29 cellular contexts compared by ENCODE assay signal in genomic region chr22:19042285-19043110, GRCh38.
DNase-seq lines count a peak whose midpoint lies in the region; ATAC-seq and TF ChIP-seq lines count a peak whose summit lies in the region.
"Had no signal": no experiment of that assay in that cellular context is flagged by ENCODE, and none has a peak within 500 bp of the region (broad histone marks: within the 10 kb centered on the region; RNA-seq: fewer than 3 reads in every experiment).

No MANE protein-coding gene starts in this region.

- H3K9me3 ChIP-seq in HEK293 (ENCODE audit: control insufficient read depth, insufficient read depth, low read depth, low read length) (no peaks in the 10 kb centered on the region), sigmoid colon (no peaks in the 10 kb centered on the region)
- H3K9me3 ChIP-seq: BE2C, body of pancreas, ovary, suprapubic skin had no signal

- H3K4me1 ChIP-seq in HEK293 (ENCODE audit: control insufficient read depth, insufficient read depth, low read length) (no peaks in the 10 kb centered on the region), sigmoid colon (no peaks in the 10 kb centered on the region)
- H3K4me1 ChIP-seq: BE2C, body of pancreas, suprapubic skin had no signal

- no peak for TF ChIP-seq POLR2A in sigmoid colon (IDR thresholded peaks at IDR 0.05)

- TF ChIP-seq CTCF in HEK293 (tag by site-specific recombination; IDR thresholded peaks at IDR 0.05) (no peak), endothelial cell (IDR thresholded peaks at IDR 0.05; ENCODE audit: unreplicated experiment) (no peak), sigmoid colon (IDR thresholded peaks at IDR 0.05) (no peak)

- H3K27me3 ChIP-seq in sigmoid colon, result no peaks in the 10 kb centered on the region
- H3K27me3 ChIP-seq: BE2C, body of pancreas, ovary, suprapubic skin had no signal

- H3K4me3 ChIP-seq in HEK293 (ENCODE audit: low read depth, low read length) (no peak overlapping the region), sigmoid colon (no peak overlapping the region)
- H3K4me3 ChIP-seq: body of pancreas, ovary, suprapubic skin had no signal

- no peak overlapping the region for H3K4me3 Mint-ChIP-seq in activated naive CD4-positive, alpha-beta T cell treated with anti-CD3 and anti-CD28 coated beads, Interleukin-2, amount 10 ng/mL, durations not matched to agents 7 days and 5 days
- no peak overlapping the region for H3K4me3 Mint-ChIP-seq in endothelial cell (ENCODE audit: unreplicated experiment)
- H3K4me3 Mint-ChIP-seq in stimulated activated naive CD8-positive, alpha-beta T cell treated with anti-CD3 and anti-CD28 coated beads, Interleukin-15, amount 100 ng/mL, for 72 hours, result no peak overlapping the region
- H3K4me3 Mint-ChIP-seq: activated CD4-positive, alpha-beta memory T cell treated with anti-CD3 and anti-CD28 coated beads for 36 hours; naive thymus-derived CD8-positive, alpha-beta T cell; stimulated activated naive B cell treated with anti-CD40 and anti-IgM and Interleukin-4, amounts not matched to agents 10 μg/mL and 1 μg/mL and 100 μg/mL, for 72 hours had no signal

- no peaks in the 10 kb centered on the region for H3K27me3 Mint-ChIP-seq in activated naive CD4-positive, alpha-beta T cell treated with anti-CD3 and anti-CD28 coated beads, Interleukin-2, amount 10 ng/mL, durations not matched to agents 7 days and 5 days
- peaks cover 6% of the 10 kb centered on the region for H3K27me3 Mint-ChIP-seq in endothelial cell (ENCODE audit: unreplicated experiment)
- no peaks in the 10 kb centered on the region for H3K27me3 Mint-ChIP-seq in stimulated activated naive CD8-positive, alpha-beta T cell treated with anti-CD3 and anti-CD28 coated beads, Interleukin-15, amount 100 ng/mL, for 72 hours
- H3K27me3 Mint-ChIP-seq: activated CD4-positive, alpha-beta memory T cell treated with anti-CD3 and anti-CD28 coated beads for 36 hours; naive thymus-derived CD8-positive, alpha-beta T cell; stimulated activated naive B cell treated with anti-CD40 and anti-IgM and Interleukin-4, amounts not matched to agents 10 μg/mL and 1 μg/mL and 100 μg/mL, for 72 hours had no signal

- H3K27ac ChIP-seq in HEK293 (ENCODE audit: extremely low read depth, low read depth, low read length) (no peak overlapping the region), sigmoid colon (no peak overlapping the region)
- H3K27ac ChIP-seq: body of pancreas, epithelial cell of prostate, KMS-11, ovary, suprapubic skin had no signal

- no peak for ATAC-seq in HG02973 (IDR thresholded peaks at IDR 0.05; ENCODE audit: unreplicated experiment)
- ATAC-seq in stimulated activated naive CD8-positive, alpha-beta T cell treated with anti-CD3 and anti-CD28 coated beads, Interleukin-15, amount 100 ng/mL, for 72 hours, result no peak
- ATAC-seq: body of pancreas; left ventricle myocardium superior; naive thymus-derived CD8-positive, alpha-beta T cell; stimulated activated naive B cell treated with anti-CD40 and anti-IgM and Interleukin-4, amounts not matched to agents 10 μg/mL and 1 μg/mL and 100 μg/mL, for 72 hours had no signal

- H3K36me3 ChIP-seq in HEK293 (ENCODE audit: control insufficient read depth in 2 of 2, insufficient read depth in 1 of 2, low read length in 2 of 2) (peaks cover 6 to 93% of the 10 kb centered on the region in 2 experiments; a peak in 2 of 3 replicates), sigmoid colon (peaks cover 47 to 100% (median 78%) of the 10 kb centered on the region in 4 donors)
- H3K36me3 ChIP-seq: ovary had no signal

- WGBS in sigmoid colon, 2 donors, result 85 to 92% methylated on average over 22 of the region's 22 CpGs

- intact Hi-C loops in sigmoid colon (cut with DNase I), result no loop called here

- POLR2A ChIA-PET in HEK293 (lab: Yijun Ruan, JAX), result no interaction called here

- peak overlapping the region; percentile 60 for H3K27ac Mint-ChIP-seq in activated naive CD4-positive, alpha-beta T cell treated with anti-CD3 and anti-CD28 coated beads, Interleukin-2, amount 10 ng/mL, durations not matched to agents 7 days and 5 days
- peak overlapping the region; percentile 48 for H3K27ac Mint-ChIP-seq in endothelial cell (ENCODE audit: unreplicated experiment)
- H3K27ac Mint-ChIP-seq in stimulated activated naive CD8-positive, alpha-beta T cell treated with anti-CD3 and anti-CD28 coated beads, Interleukin-15, amount 100 ng/mL, for 72 hours, result peak overlapping the region in 1 of 2 donors; percentile 3
- H3K27ac Mint-ChIP-seq: activated CD4-positive, alpha-beta memory T cell treated with anti-CD3 and anti-CD28 coated beads for 36 hours; stimulated activated naive B cell treated with anti-CD40 and anti-IgM and Interleukin-4, amounts not matched to agents 10 μg/mL and 1 μg/mL and 100 μg/mL, for 72 hours had no signal

- H3K4me1 Mint-ChIP-seq in activated naive CD4-positive, alpha-beta T cell treated with anti-CD3 and anti-CD28 coated beads, Interleukin-2, amount 10 ng/mL, durations not matched to agents 7 days and 5 days, result no peaks in the 10 kb centered on the region
- H3K4me1 Mint-ChIP-seq in endothelial cell (ENCODE audit: unreplicated experiment), result no peaks in the 10 kb centered on the region
- no peaks in the 10 kb centered on the region for H3K4me1 Mint-ChIP-seq in stimulated activated naive CD8-positive, alpha-beta T cell treated with anti-CD3 and anti-CD28 coated beads, Interleukin-15, amount 100 ng/mL, for 72 hours
- H3K4me1 Mint-ChIP-seq: stimulated activated naive B cell treated with anti-CD40 and anti-IgM and Interleukin-4, amounts not matched to agents 10 μg/mL and 1 μg/mL and 100 μg/mL, for 72 hours had no signal

- H3K36me3 Mint-ChIP-seq in activated naive CD4-positive, alpha-beta T cell treated with anti-CD3 and anti-CD28 coated beads, Interleukin-2, amount 10 ng/mL, durations not matched to agents 7 days and 5 days, result peaks cover 35% of the 10 kb centered on the region
- peaks cover 17% of the 10 kb centered on the region for H3K36me3 Mint-ChIP-seq in endothelial cell (ENCODE audit: low read depth, unreplicated experiment)

- no peaks in the 10 kb centered on the region for H3K9me3 Mint-ChIP-seq in activated naive CD4-positive, alpha-beta T cell treated with anti-CD3 and anti-CD28 coated beads, Interleukin-2, amount 10 ng/mL, durations not matched to agents 7 days and 5 days
- no peaks in the 10 kb centered on the region for H3K9me3 Mint-ChIP-seq in endothelial cell (ENCODE audit: unreplicated experiment)
- H3K9me3 Mint-ChIP-seq in stimulated activated naive CD8-positive, alpha-beta T cell treated with anti-CD3 and anti-CD28 coated beads, Interleukin-15, amount 100 ng/mL, for 72 hours, result no peaks in the 10 kb centered on the region
- H3K9me3 Mint-ChIP-seq: activated CD4-positive, alpha-beta memory T cell treated with anti-CD3 and anti-CD28 coated beads for 36 hours; naive thymus-derived CD8-positive, alpha-beta T cell; stimulated activated naive B cell treated with anti-CD40 and anti-IgM and Interleukin-4, amounts not matched to agents 10 μg/mL and 1 μg/mL and 100 μg/mL, for 72 hours had no signal

- TF ChIP-seq EP300 in sigmoid colon (IDR thresholded peaks at IDR 0.05), result no peak

- CTCF ChIA-PET in activated naive CD4-positive, alpha-beta T cell treated with anti-CD3 and anti-CD28 coated beads, Interleukin-2, amount 10 ng/mL, durations not matched to agents 7 days and 5 days (lab: Charles Lee), result no interaction called here
- CTCF ChIA-PET in HEK293 (lab: Yijun Ruan, JAX), result no interaction called here

- no peak for DNase-seq in activated naive CD4-positive, alpha-beta T cell treated with anti-CD3 and anti-CD28 coated beads, Interleukin-2, amount 10 ng/mL, durations not matched to agents 7 days and 5 days
- no peak for DNase-seq in activated naive CD4-positive, alpha-beta T cell treated with Interleukin-2 at 50 U/mL for 16 hours
- DNase-seq in endothelial cell (ENCODE audit: low spot score) (no peak), sigmoid colon (peak; percentile 63), NCI-H1694 treated with DMSO at 0.1 percent for 48 hours (lab: John Stamatoyannopoulos, UW) (no peak)
- no peak for DNase-seq in stimulated activated naive CD8-positive, alpha-beta T cell treated with anti-CD3 and anti-CD28 coated beads, Interleukin-15, amount 100 ng/mL, for 72 hours
- DNase-seq: ACHN; activated CD4-positive, alpha-beta memory T cell treated with anti-CD3 and anti-CD28 coated beads for 36 hours; activated gamma-delta T cell; BE2C; body of pancreas; cerebellar nuclear complex; DND-41; HCEC 1CT; left ventricle myocardium superior; midbrain; MM.1S; naive thymus-derived CD8-positive, alpha-beta T cell; NCI-H1436 treated with DMSO at 0.1 percent for 48 hours; NCI-H526; stimulated activated CD4-positive, alpha-beta T cell treated with anti-CD3 and anti-CD28 coated beads, Interleukin-4, amount 100 ng/mL, for 4 hours; stimulated activated naive B cell treated with anti-CD40 and anti-IgM and Interleukin-4, amounts not matched to agents 10 μg/mL and 1 μg/mL and 100 μg/mL, for 72 hours; T-helper 1 cell had no signal

TF ChIP-seq in HEK293, 187 proteins besides CTCF, POLR2A, EP300 and RAD21:
- TF ChIP-seq ZNF747 (tag by site-specific recombination; IDR thresholded peaks at IDR 0.05) (no peak), FEZF1 (tag by site-specific recombination; IDR thresholded peaks at IDR 0.05) (no peak), KLF16 (tag by site-specific recombination; IDR thresholded peaks at IDR 0.05) (no peak), EGR2 (tag by site-specific recombination; IDR thresholded peaks at IDR 0.05; ENCODE audit: low read depth) (peak; percentile 75), ZFHX2 (tag by site-specific recombination; conservative IDR thresholded peaks at IDR 0.05) (peak; percentile 44), ZNF274 (IDR thresholded peaks at IDR 0.05; ENCODE audit: low read length) (no peak), ZNF274 (tag by site-specific recombination; IDR thresholded peaks at IDR 0.05; ENCODE audit: borderline replicate concordance) (no peak), ZNF18 (tag by site-specific recombination; IDR thresholded peaks at IDR 0.05) (no peak)
